In genomic region chr15:98838387-98839259, GRCh38 we compare ENCODE assay signal across 16 cellular contexts.
"Had no signal": no experiment of that assay in that cellular context is flagged by ENCODE, and none has a peak within 500 bp of the region (broad histone marks: within the 10 kb centered on the region; RNA-seq: fewer than 3 reads in every experiment).

No MANE protein-coding gene starts in this region.

- H3K27me3 Mint-ChIP-seq: activated CD4-positive, alpha-beta T cell treated with anti-CD3 and anti-CD28 coated beads for 36 hours; activated naive CD4-positive, alpha-beta T cell treated with anti-CD3 and anti-CD28 coated beads, Interleukin-2, amount 50 U/mL, for 24 hours; dendritic cell treated with granulocyte-macrophage colony-stimulating factor and Interleukin-4, amounts not matched to agents 40 ng/mL and 50 ng/mL, for 4 days had no signal

- DNase-seq: activated CD4-positive, alpha-beta T cell treated with anti-CD3 and anti-CD28 coated beads for 36 hours; activated CD4-positive, alpha-beta T cell treated with anti-CD3 and anti-CD28 coated beads, Interleukin-2, amount 50 U/mL, for 48 hours; activated gamma-delta T cell; effector CD8-positive, alpha-beta T cell; ovary; sigmoid colon; spleen; stimulated activated CD8-positive, alpha-beta memory T cell treated with anti-CD3 and anti-CD28 coated beads, Interleukin-4, amount 100 ng/mL, for 48 hours; stimulated activated naive CD4-positive, alpha-beta T cell; thyroid gland had no signal

- H3K9me3 ChIP-seq: breast epithelium, esophagus muscularis mucosa, ovary, sigmoid colon, thyroid gland had no signal

- ATAC-seq: activated CD4-positive, alpha-beta T cell treated with anti-CD3 and anti-CD28 coated beads for 36 hours; WTC11 had no signal

- H3K4me3 ChIP-seq: breast epithelium, esophagus muscularis mucosa, lung, ovary, sigmoid colon, spleen, thyroid gland had no signal

- H3K27me3 ChIP-seq: breast epithelium, esophagus muscularis mucosa, ovary, sigmoid colon, spleen, thyroid gland had no signal

- H3K36me3 ChIP-seq: breast epithelium, esophagus muscularis mucosa, ovary, sigmoid colon, thyroid gland had no signal

- H3K9me3 Mint-ChIP-seq: activated naive CD4-positive, alpha-beta T cell treated with anti-CD3 and anti-CD28 coated beads, Interleukin-2, amount 50 U/mL, for 24 hours; WTC11 had no signal

- H3K4me3 Mint-ChIP-seq: activated CD4-positive, alpha-beta T cell treated with anti-CD3 and anti-CD28 coated beads for 36 hours; activated naive CD4-positive, alpha-beta T cell treated with anti-CD3 and anti-CD28 coated beads, Interleukin-2, amount 50 U/mL, for 24 hours; dendritic cell treated with granulocyte-macrophage colony-stimulating factor and Interleukin-4, amounts not matched to agents 40 ng/mL and 50 ng/mL, for 4 days; WTC11 had no signal

- H3K27ac Mint-ChIP-seq: activated CD4-positive, alpha-beta T cell treated with anti-CD3 and anti-CD28 coated beads for 36 hours; dendritic cell treated with granulocyte-macrophage colony-stimulating factor and Interleukin-4, amounts not matched to agents 40 ng/mL and 50 ng/mL, for 4 days; WTC11 had no signal

- H3K27ac ChIP-seq: breast epithelium, esophagus muscularis mucosa, ovary, sigmoid colon, spleen, thyroid gland had no signal
